In genomic region chr6:5587648-5588047, GRCh38 we compare ENCODE assay signal across 8 cellular contexts.
"Had no signal": no experiment of that assay in that cellular context is flagged by ENCODE, and none has a peak within 500 bp of the region (broad histone marks: within the 10 kb centered on the region; RNA-seq: fewer than 3 reads in every experiment).

No MANE protein-coding gene starts in this region.

- H3K4me3 ChIP-seq: GM12878 had no signal

- FAIRE-seq: G401.6, GM12878, GM12891, GM12892, GM18507, GM19239 had no signal

- ATAC-seq: GM12878 had no signal

- DNase-seq: GDM1, GF-D8 had no signal
